ENCODE assay signal across 30 cellular contexts in the genomic region with DNA sequence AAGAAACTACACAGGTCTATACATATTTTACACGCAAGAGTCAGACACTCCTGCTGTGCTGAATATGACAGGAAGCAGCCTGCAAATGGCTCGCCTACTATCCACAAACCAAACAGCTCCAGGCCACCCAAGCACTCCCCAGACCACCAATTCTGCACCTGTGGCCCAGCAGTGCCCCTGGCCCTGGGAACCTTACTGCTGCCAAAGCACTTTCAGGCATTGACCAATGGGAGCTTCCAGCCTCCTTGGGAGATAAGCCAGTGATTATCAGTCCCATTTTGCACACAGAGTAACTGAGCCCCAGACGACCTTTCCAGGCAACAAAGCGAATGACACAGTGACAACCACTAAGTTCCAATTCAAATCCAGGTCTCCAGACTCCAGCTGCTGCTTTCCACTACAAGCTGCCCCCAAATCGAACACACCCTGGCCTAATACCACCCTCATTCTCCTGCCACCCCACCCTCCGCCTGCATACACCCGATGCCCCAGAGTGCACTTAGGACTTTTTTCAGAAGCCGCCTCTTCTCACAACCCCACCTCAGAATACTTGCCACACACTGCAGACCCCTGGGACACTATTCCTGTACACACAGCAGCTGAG.
DNase-seq lines count a peak whose midpoint lies in the region; ATAC-seq and TF ChIP-seq lines count a peak whose summit lies in the region.
"Had no signal": no experiment of that assay in that cellular context is flagged by ENCODE, and none has a peak within 500 bp of the region (broad histone marks: within the 10 kb centered on the region; RNA-seq: fewer than 3 reads in every experiment).

No MANE protein-coding gene starts in this region.

- no peaks in the 10 kb centered on the region for H3K9me3 Mint-ChIP-seq in brain
- no peaks in the 10 kb centered on the region for H3K9me3 Mint-ChIP-seq in mesothelial cell of epicardium
- H3K9me3 Mint-ChIP-seq: activated CD4-positive, alpha-beta memory T cell treated with anti-CD3 and anti-CD28 coated beads, Interleukin-2, amount 10 ng/mL, durations not matched to agents 7 days and 5 days; activated T-helper 17 cell treated with anti-CD3 and anti-CD28 coated beads, Interleukin-2, amount 50 U/mL, for 72 hours; effector memory CD8-positive, alpha-beta T cell; immature natural killer cell had no signal

- H3K9ac ChIP-seq in BLaER1 treated with 17β-estradiol and CSF1 and Interleukin-3, amounts not matched to agents 10 nM and 100 nM: no peak overlapping the region

- DNase-seq in NCI-H146 (lab: John Stamatoyannopoulos, UW) (peak; percentile 61), mesothelial cell of epicardium (ENCODE audit: low spot score in 2 of 2, unreplicated experiment in 2 of 2) (no peak), A673 (ENCODE audit: low spot score) (no peak), germinal center (ENCODE audit: low spot score) (no peak)
- DNase-seq in stimulated activated CD4-positive, alpha-beta T cell treated with anti-CD3 and anti-CD28 coated beads, Interleukin-4, amount 100 ng/mL, for 4 hours: no peak
- DNase-seq: activated CD4-positive, alpha-beta memory T cell treated with anti-CD3 and anti-CD28 coated beads, Interleukin-2, amount 10 ng/mL, durations not matched to agents 7 days and 5 days; activated naive CD4-positive, alpha-beta T cell treated with anti-CD3 and anti-CD28 coated beads, Interleukin-2, amount 50 U/mL, for 16 hours; amniotic stem cell; BE2C; colonic mucosa; effector memory CD8-positive, alpha-beta T cell; foreskin fibroblast; GF-D8; immature natural killer cell; Karpas-422; left lung; mesendoderm; NCI-H1694 treated with DMSO at 0.1 percent for 48 hours; Peyer's patch; T-helper 1 cell; upper lobe of left lung had no signal

- H3K36me3 ChIP-seq in BLaER1 treated with 17β-estradiol and CSF1 and Interleukin-3, amounts not matched to agents 10 nM and 100 nM: no peaks in the 10 kb centered on the region
- no peaks in the 10 kb centered on the region for H3K36me3 ChIP-seq in A673 (ENCODE audit: insufficient read depth, low read length, poor library complexity, severe bottlenecking)
- H3K36me3 ChIP-seq: BE2C, colonic mucosa, left lung, Peyer's patch, right atrium auricular region, SJSA1, upper lobe of left lung had no signal

- H3K27me3 Mint-ChIP-seq in brain (peaks cover 33% of the 10 kb centered on the region), mesothelial cell of epicardium (ENCODE audit: low read depth) (peaks cover 58% of the 10 kb centered on the region)

- peaks cover 21 to 43% (median 36%) of the 10 kb centered on the region in 10 experiments for H3K4me1 ChIP-seq in BLaER1 treated with 17β-estradiol and CSF1 and Interleukin-3, amounts not matched to agents 10 nM and 100 nM
- no peaks in the 10 kb centered on the region for H3K4me1 ChIP-seq in A673 (ENCODE audit: insufficient read depth, low read length, poor library complexity, severe bottlenecking)
- H3K4me1 ChIP-seq: A549, BE2C, colonic mucosa, SJSA1 had no signal

- no peaks in the 10 kb centered on the region for H3K36me3 Mint-ChIP-seq in brain
- no peaks in the 10 kb centered on the region for H3K36me3 Mint-ChIP-seq in mesothelial cell of epicardium
- H3K36me3 Mint-ChIP-seq: immature natural killer cell had no signal

- CTCF ChIA-PET in A673 (lab: Charles Lee): no interaction called here

- H3K27ac Mint-ChIP-seq in brain (peak overlapping the region in 1 of 5 experiments; percentile 47), mesothelial cell of epicardium (no peak overlapping the region)
- H3K27ac Mint-ChIP-seq: activated CD4-positive, alpha-beta memory T cell treated with anti-CD3 and anti-CD28 coated beads, Interleukin-2, amount 10 ng/mL, durations not matched to agents 7 days and 5 days; activated T-helper 17 cell treated with anti-CD3 and anti-CD28 coated beads, Interleukin-2, amount 50 U/mL, for 72 hours; effector memory CD8-positive, alpha-beta T cell; immature natural killer cell had no signal

- no TSS peak for BruUV-seq in A673 (replicated peaks; lab: Mats Ljungman, UMichigan)

- no peak overlapping the region for H3K4me3 ChIP-seq in BLaER1 treated with 17β-estradiol and CSF1 and Interleukin-3, amounts not matched to agents 10 nM and 100 nM
- no peak overlapping the region for H3K4me3 ChIP-seq in A673 (ENCODE audit: low read depth, low read length, poor library complexity, severe bottlenecking)
- H3K4me3 ChIP-seq: SJSA1, smooth muscle cell had no signal

- TF ChIP-seq CTCF in brain (conservative IDR thresholded peaks at IDR 0.05) (no peak), mesothelial cell of epicardium (IDR thresholded peaks at IDR 0.05; ENCODE audit: unreplicated experiment) (no peak), A673 (conservative IDR thresholded peaks at IDR 0.05; ENCODE audit: low read depth, low read length) (no peak)

- peaks cover 14% of the 10 kb centered on the region for H3K4me1 Mint-ChIP-seq in brain
- H3K4me1 Mint-ChIP-seq in mesothelial cell of epicardium: peaks cover 4% of the 10 kb centered on the region
- H3K4me1 Mint-ChIP-seq: activated T-helper 17 cell treated with anti-CD3 and anti-CD28 coated beads, Interleukin-2, amount 50 U/mL, for 72 hours had no signal

- H3K27ac ChIP-seq in BLaER1 treated with 17β-estradiol and CSF1 and Interleukin-3, amounts not matched to agents 10 nM and 100 nM: no peak overlapping the region
- H3K27ac ChIP-seq in A673 (ENCODE audit: low read depth, low read length, poor library complexity, severe bottlenecking): no peak overlapping the region
- H3K27ac ChIP-seq: A549, colonic mucosa, left lung, Peyer's patch, right atrium auricular region, SJSA1, upper lobe of left lung had no signal

- peaks cover 43 to 57% (median 51%) of the 10 kb centered on the region in 11 experiments for H3K27me3 ChIP-seq in BLaER1 treated with 17β-estradiol and CSF1 and Interleukin-3, amounts not matched to agents 10 nM and 100 nM
- peaks cover 36% of the 10 kb centered on the region for H3K27me3 ChIP-seq in A673 (replicated peaks; ENCODE audit: insufficient read depth, low read depth, low read length, poor library complexity)

- peak overlapping the region in 8 of 11 experiments; percentile 67 to 89 (median 82); a peak in 17 of 22 replicates for H3K4me2 ChIP-seq in BLaER1 treated with 17β-estradiol and CSF1 and Interleukin-3, amounts not matched to agents 10 nM and 100 nM

- peak overlapping the region; percentile 79 to 86 (median 83) for H3K4me3 Mint-ChIP-seq in brain
- H3K4me3 Mint-ChIP-seq in mesothelial cell of epicardium: peak overlapping the region; percentile 62
- H3K4me3 Mint-ChIP-seq: activated CD4-positive, alpha-beta memory T cell treated with anti-CD3 and anti-CD28 coated beads, Interleukin-2, amount 10 ng/mL, durations not matched to agents 7 days and 5 days; activated T-helper 17 cell treated with anti-CD3 and anti-CD28 coated beads, Interleukin-2, amount 50 U/mL, for 72 hours; effector memory CD8-positive, alpha-beta T cell; immature natural killer cell had no signal

- no peak for ATAC-seq in GM21717 (IDR thresholded peaks at IDR 0.05; ENCODE audit: unreplicated experiment)
- ATAC-seq: activated CD4-positive, CD25-positive, alpha-beta regulatory T cell treated with anti-CD3 and anti-CD28 coated beads, Interleukin-2, amount 50 U/mL, for 24 hours; activated T-helper 17 cell treated with anti-CD3 and anti-CD28 coated beads, Interleukin-2, amount 50 U/mL, for 72 hours; effector memory CD8-positive, alpha-beta T cell; left lung had no signal

- intact Hi-C loops in A673 (cut with micrococcal nuclease; ENCODE audit: unreplicated experiment): no loop called here

- H3K9me3 ChIP-seq in BLaER1 treated with 17β-estradiol and CSF1 and Interleukin-3, amounts not matched to agents 10 nM and 100 nM (replicated peaks in 1 of 11): no peaks in the 10 kb centered on the region
- no peaks in the 10 kb centered on the region for H3K9me3 ChIP-seq in A673 (ENCODE audit: low read depth, low read length, poor library complexity, severe bottlenecking)
- H3K9me3 ChIP-seq: A549, BE2C, colonic mucosa, left lung, Peyer's patch, right atrium auricular region, SJSA1, upper lobe of left lung had no signal

- H4K20me1 ChIP-seq in BLaER1 treated with 17β-estradiol and CSF1 and Interleukin-3, amounts not matched to agents 10 nM and 100 nM: peaks cover 0 to 7% (median 0%) of the 10 kb centered on the region in 11 experiments; a peak in 3 of 22 replicates

- POLR2A ChIA-PET in A673 (lab: Charles Lee; ENCODE audit: low non-redundant PET): no interaction called here
